22 cellular contexts compared by ENCODE assay signal in the genomic region with DNA sequence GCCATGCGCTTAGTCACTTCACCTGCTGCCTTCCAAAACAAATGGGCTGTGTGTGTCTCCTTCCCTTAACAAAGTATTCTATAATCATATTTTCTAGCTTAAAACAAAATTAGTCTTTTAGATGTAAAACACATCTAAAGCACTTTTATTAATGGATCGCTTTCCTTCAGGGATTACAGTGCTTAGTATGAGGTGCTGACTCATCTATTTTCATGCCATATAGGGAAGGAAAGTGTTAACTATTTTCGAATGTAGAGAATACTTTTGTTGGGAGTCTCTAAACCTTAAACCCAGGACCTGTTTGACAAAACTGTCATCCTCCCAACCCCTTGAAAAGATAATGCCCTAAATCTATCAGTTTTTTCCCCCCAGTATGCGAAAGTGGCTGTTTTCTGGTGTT.
A peak's percentile ranks its signal among the peaks of the same experiment; 100 is the strongest.
DNase-seq lines count a peak whose midpoint lies in the region; TF ChIP-seq lines count a peak whose summit lies in the region.
"Had no signal": no experiment of that assay in that cellular context is flagged by ENCODE, and none has a peak within 500 bp of the region (broad histone marks: within the 10 kb centered on the region; RNA-seq: fewer than 3 reads in every experiment).

No MANE protein-coding gene starts in this region.

- no peaks in the 10 kb centered on the region for H3K27me3 Mint-ChIP-seq in H9 (ENCODE audit: low read depth)
- H3K27me3 Mint-ChIP-seq: activated naive CD4-positive, alpha-beta T cell treated with anti-CD3 and anti-CD28 coated beads, Interleukin-2, amount 10 ng/mL, durations not matched to agents 7 days and 5 days had no signal

- H2BK15ac ChIP-seq in H9 (ENCODE audit: low read depth, low read length): no peak overlapping the region
- H2BK15ac ChIP-seq in mesendoderm (replicated peaks; ENCODE audit: low read depth): peak overlapping the region; percentile 65

- H3K9me3 ChIP-seq in H9 (ENCODE audit: control insufficient read depth, low read depth, low read length): no peaks in the 10 kb centered on the region
- H3K9me3 ChIP-seq in adrenal gland (replicated peaks in 1 of 3): no peaks in the 10 kb centered on the region
- H3K9me3 ChIP-seq in skeletal muscle tissue (ENCODE audit: control insufficient read depth in 3 of 3, low read length in 3 of 3): no peaks in the 10 kb centered on the region
- H3K9me3 ChIP-seq: right atrium auricular region, upper lobe of left lung had no signal

- H3K56ac ChIP-seq in H9 (ENCODE audit: insufficient read length, low read depth, low read length) (no peak overlapping the region), mesendoderm (ENCODE audit: low read length) (no peak overlapping the region)

- H3K4me1 ChIP-seq in H9 (ENCODE audit: insufficient read depth, low read length) (peaks cover 20% of the 10 kb centered on the region; the same call in 1 of the 2 replicates), adrenal gland (replicated peaks in 1 of 2) (peaks cover 39 to 53% of the 10 kb centered on the region in 2 donors), mesendoderm (ENCODE audit: control insufficient read depth, low read depth, low read length) (peaks cover 21% of the 10 kb centered on the region), skeletal muscle tissue (ENCODE audit: control insufficient read depth in 3 of 3, insufficient read depth in 3 of 3, low read length in 3 of 3) (peaks cover 41 to 54% (median 48%) of the 10 kb centered on the region in 3 donors)

- H2BK120ac ChIP-seq in H9 (ENCODE audit: low read depth, low read length, poor library complexity, severe bottlenecking) (no peak overlapping the region), mesendoderm (ENCODE audit: low read depth, low read length) (no peak overlapping the region)

- no peak overlapping the region for H4K5ac ChIP-seq in H9 (ENCODE audit: insufficient read length, low read depth, low read length)
- no peak overlapping the region for H4K5ac ChIP-seq in mesendoderm (ENCODE audit: low read length)

- DNase-seq in H9: no peak
- DNase-seq in adrenal gland: no peak
- DNase-seq in mesendoderm: no peak
- no peak for DNase-seq in foreskin fibroblast
- no peak for DNase-seq in activated naive CD4-positive, alpha-beta T cell treated with anti-CD3 and anti-CD28 coated beads, Interleukin-2, amount 50 U/mL, for 16 hours
- DNase-seq in Kasumi-1 (lab: John Stamatoyannopoulos, UW): no peak
- DNase-seq: activated CD4-positive, alpha-beta T cell treated with anti-CD3 and anti-CD28 coated beads for 4 hours; activated naive CD4-positive, alpha-beta T cell treated with anti-CD3 and anti-CD28 coated beads, Interleukin-2, amount 10 ng/mL, durations not matched to agents 7 days and 5 days; activated T-cell treated with anti-CD3 and anti-CD28 coated beads, Interleukin-2, amount 50 U/mL, for 72 hours; anterior cingulate cortex; DMS153; HCEC 1CT; NCI-H1105 treated with DMSO at 0.1 percent for 48 hours; NCI-H2081 treated with DMSO at 0.1 percent for 48 hours; NCI-H446; occipital lobe; stimulated activated CD4-positive, alpha-beta T cell treated with anti-CD3 and anti-CD28 coated beads, Interleukin-15, amount 100 ng/mL, for 24 hours; T-helper 1 cell; upper lobe of left lung had no signal

- H3K36me3 ChIP-seq in adrenal gland (replicated peaks in 1 of 2) (no peaks in the 10 kb centered on the region), mesendoderm (ENCODE audit: control insufficient read depth, insufficient read depth, low read length) (no peaks in the 10 kb centered on the region), skeletal muscle tissue (ENCODE audit: control insufficient read depth in 3 of 3, insufficient read depth in 3 of 3, low read length in 3 of 3) (no peaks in the 10 kb centered on the region)
- H3K36me3 ChIP-seq: right atrium auricular region, upper lobe of left lung had no signal

- H2BK20ac ChIP-seq in H9 (ENCODE audit: low read depth, low read length, poor library complexity, severe bottlenecking): no peak overlapping the region

- no peaks in the 10 kb centered on the region for H3K23me2 ChIP-seq in H9 (ENCODE audit: insufficient read length, low read depth, low read length, poor library complexity, severe bottlenecking)

- TF ChIP-seq CTCF in H9 (conservative IDR thresholded peaks at IDR 0.05) (no peak), adrenal gland (IDR thresholded peaks at IDR 0.05) (no peak), foreskin fibroblast (IDR thresholded peaks at IDR 0.05; ENCODE audit: low read depth, low read length) (no peak)

- no peak overlapping the region for H2AFZ ChIP-seq in H9 (ENCODE audit: low read length)

- H3K4me1 Mint-ChIP-seq in H9: peaks cover 69 to 82% of the 10 kb centered on the region in 2 experiments

- no peak overlapping the region for H2AK5ac ChIP-seq in H9 (ENCODE audit: insufficient read length, low read length)
- H2AK5ac ChIP-seq in mesendoderm (ENCODE audit: low read length): no peak overlapping the region

- H4K20me1 ChIP-seq in H9 (ENCODE audit: control insufficient read depth, insufficient read depth, insufficient read length): no peaks in the 10 kb centered on the region

- no peak overlapping the region for H4K8ac ChIP-seq in H9 (replicated peaks; ENCODE audit: insufficient read length, low read depth, low read length)
- no peak overlapping the region for H4K8ac ChIP-seq in mesendoderm (ENCODE audit: low read depth, low read length)

- H3K27ac ChIP-seq in H9 (ENCODE audit: insufficient read length, low read depth, low read length) (no peak overlapping the region), adrenal gland (peak overlapping the region in 3 of 5 donors; percentile 46 to 68 (median 60)), mesendoderm (ENCODE audit: low read depth, low read length) (no peak overlapping the region), skeletal muscle tissue (ENCODE audit: low read depth, low read length) (peak overlapping the region; percentile 28)
- H3K27ac ChIP-seq: C4-2B had no signal

- H3K4me3 ChIP-seq in adrenal gland (no peak overlapping the region), mesendoderm (ENCODE audit: low read length) (no peak overlapping the region), skeletal muscle tissue (ENCODE audit: low read length in 3 of 3) (no peak overlapping the region), foreskin fibroblast (ENCODE audit: low read depth in 1 of 2, low read length in 2 of 2) (no peak overlapping the region)
- H3K4me3 ChIP-seq: right atrium auricular region, upper lobe of left lung had no signal

- no peak overlapping the region for H3T11ph ChIP-seq in H9 (ENCODE audit: low read length)

- H2BK5ac ChIP-seq in H9 (ENCODE audit: insufficient read length, low read length): no peak overlapping the region
- H2BK5ac ChIP-seq in mesendoderm (ENCODE audit: low read length): no peak overlapping the region

- intact Hi-C loops in adrenal gland (cut with DNase I): no loop called here

- TF ChIP-seq POLR2A in adrenal gland (IDR thresholded peaks at IDR 0.05): no peak

- H3K27me3 ChIP-seq in H9 (ENCODE audit: insufficient read depth, low read length) (no peaks in the 10 kb centered on the region), adrenal gland (no peaks in the 10 kb centered on the region), mesendoderm (ENCODE audit: insufficient read depth, low read length, poor library complexity) (no peaks in the 10 kb centered on the region), skeletal muscle tissue (ENCODE audit: control insufficient read depth in 3 of 3, insufficient read depth in 3 of 3, low read length in 3 of 3) (no peaks in the 10 kb centered on the region)
- H3K27me3 ChIP-seq: right atrium auricular region, upper lobe of left lung had no signal

- no peak overlapping the region for H3K4me3 Mint-ChIP-seq in H9
- H3K4me3 Mint-ChIP-seq: activated naive CD4-positive, alpha-beta T cell treated with anti-CD3 and anti-CD28 coated beads, Interleukin-2, amount 10 ng/mL, durations not matched to agents 7 days and 5 days; activated T-cell treated with anti-CD3 and anti-CD28 coated beads, Interleukin-2, amount 50 U/mL, for 72 hours had no signal

- H3K18ac ChIP-seq in H9 (ENCODE audit: insufficient read length, low read depth, low read length) (no peak overlapping the region), mesendoderm (ENCODE audit: low read length) (no peak overlapping the region)

- no peak overlapping the region for H3K14ac ChIP-seq in H9 (ENCODE audit: insufficient read depth, low read length)

- H3K4ac ChIP-seq in H9 (ENCODE audit: low read depth, low read length) (no peak overlapping the region), mesendoderm (ENCODE audit: low read depth, low read length) (no peak overlapping the region)

- H3K36me3 Mint-ChIP-seq in H9 (ENCODE audit: insufficient read depth in 1 of 3, low read depth in 3 of 3): peaks cover 0 to 17% (median 5%) of the 10 kb centered on the region in 3 experiments; a peak in 4 of 7 replicates
- H3K36me3 Mint-ChIP-seq: activated naive CD4-positive, alpha-beta T cell treated with anti-CD3 and anti-CD28 coated beads, Interleukin-2, amount 10 ng/mL, durations not matched to agents 7 days and 5 days had no signal

- H3K4me2 ChIP-seq in H9 (ENCODE audit: insufficient read depth, insufficient read length, low read length) (no peak overlapping the region), mesendoderm (ENCODE audit: low read length) (no peak overlapping the region)

- H3K9me3 Mint-ChIP-seq in H9: no peaks in the 10 kb centered on the region
- H3K9me3 Mint-ChIP-seq: activated naive CD4-positive, alpha-beta T cell treated with anti-CD3 and anti-CD28 coated beads, Interleukin-2, amount 10 ng/mL, durations not matched to agents 7 days and 5 days; activated T-cell treated with anti-CD3 and anti-CD28 coated beads, Interleukin-2, amount 50 U/mL, for 72 hours had no signal

- H4K91ac ChIP-seq in H9 (ENCODE audit: insufficient read length, low read depth, low read length): no peak overlapping the region

- H3K79me1 ChIP-seq in H9 (ENCODE audit: insufficient read depth, low read depth, low read length, poor library complexity, severe bottlenecking): peaks cover 6% of the 10 kb centered on the region
- H3K79me1 ChIP-seq in mesendoderm (ENCODE audit: low read length): peaks cover 3% of the 10 kb centered on the region

- no peak overlapping the region for H3K23ac ChIP-seq in H9 (ENCODE audit: insufficient read length, low read depth, low read length)
- H3K23ac ChIP-seq in mesendoderm (ENCODE audit: low read length): no peak overlapping the region

- H3K27ac Mint-ChIP-seq in H9: peak overlapping the region in 2 of 3 experiments; percentile 45 to 83; a peak in 4 of 7 replicates
- H3K27ac Mint-ChIP-seq: activated naive CD4-positive, alpha-beta T cell treated with anti-CD3 and anti-CD28 coated beads, Interleukin-2, amount 10 ng/mL, durations not matched to agents 7 days and 5 days; activated T-cell treated with anti-CD3 and anti-CD28 coated beads, Interleukin-2, amount 50 U/mL, for 72 hours had no signal

- H3K9ac ChIP-seq in H9 (ENCODE audit: extremely low read depth, insufficient read length, low read length) (no peak overlapping the region), mesendoderm (ENCODE audit: low read length) (no peak overlapping the region), skeletal muscle tissue (ENCODE audit: low read depth in 1 of 3, low read length in 3 of 3) (peak overlapping the region in 1 of 3 donors; percentile 12)

- no peak overlapping the region for H2BK12ac ChIP-seq in H9 (ENCODE audit: insufficient read length, low read depth, low read length)

- WGBS in H9 (ENCODE audit: extremely low coverage, insufficient read length, low lambda C conversion rate): no CpG with 5 or more reads among the region's 4 CpGs
- WGBS in adrenal gland, 4 donors: 83 to 91% (median 85%) methylated on average over 4 of the region's 4 CpGs
- WGBS in mesendoderm (ENCODE audit: extremely low coverage, insufficient coverage, low lambda C conversion rate): no CpG with 5 or more reads among the region's 4 CpGs

- peaks cover 8% of the 10 kb centered on the region; the same call in 1 of the 2 replicates for H3K79me2 ChIP-seq in H9 (ENCODE audit: insufficient read depth, low read length)
- H3K79me2 ChIP-seq in mesendoderm (ENCODE audit: control insufficient read depth, insufficient read depth, low read length): no peaks in the 10 kb centered on the region

Comparison
In these comparisons a context has a peak if more than half of its experiments do, and no peak if none do; other contexts are left out.
1. H3K27ac ChIP-seq: peak in adrenal gland (3 of 5) and skeletal muscle tissue (single experiment); none in H9 (single experiment) and mesendoderm (single experiment).